In the genomic region with DNA sequence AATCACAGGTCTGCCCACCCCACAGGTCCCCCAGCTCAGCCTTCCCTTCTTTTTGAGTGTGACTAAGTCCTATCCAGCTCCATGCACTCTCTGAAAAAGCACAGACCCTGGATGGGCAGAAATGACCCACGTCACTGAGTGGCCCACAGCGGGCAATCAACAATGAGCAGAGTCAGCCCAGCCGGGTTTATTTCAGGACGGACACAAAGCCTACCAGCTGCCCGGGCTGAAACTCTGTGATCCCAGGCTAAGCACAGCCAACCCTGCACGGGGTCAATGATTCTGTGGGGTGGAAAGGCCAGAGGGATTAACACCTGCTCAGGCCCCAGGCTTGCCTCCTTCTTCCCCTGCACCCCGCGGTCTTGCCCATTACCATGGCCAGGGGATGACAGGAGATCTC, we compare ENCODE assay signal across 19 cellular contexts. TPM values are rescaled to one million over a fixed set of nuclear protein-coding genes. Genes with fewer than 3 reads are reported as not detected.
DNase-seq lines count a peak whose midpoint lies in the region; ATAC-seq and TF ChIP-seq lines count a peak whose summit lies in the region.
"Had no signal": no experiment of that assay in that cellular context is flagged by ENCODE, and none has a peak within 500 bp of the region (broad histone marks: within the 10 kb centered on the region; RNA-seq: fewer than 3 reads in every experiment).

No MANE protein-coding gene starts in this region.

- no peaks in the 10 kb centered on the region for H3K9me3 ChIP-seq in endocrine pancreas (ENCODE audit: control insufficient read depth, low read length)
- H3K9me3 ChIP-seq in mucosa of stomach (ENCODE audit: control insufficient read depth, low read length) = no peaks in the 10 kb centered on the region
- H3K9me3 ChIP-seq in smooth muscle cell (replicated peaks; ENCODE audit: low read depth) = no peaks in the 10 kb centered on the region
- H3K9me3 ChIP-seq: esophagus squamous epithelium, SK-N-SH, spleen had no signal

- H3K27me3 ChIP-seq in endocrine pancreas (ENCODE audit: control insufficient read depth, insufficient read depth, low read length) = no peaks in the 10 kb centered on the region
- no peaks in the 10 kb centered on the region for H3K27me3 ChIP-seq in mucosa of stomach (ENCODE audit: control insufficient read depth, insufficient read depth, low read length)
- no peaks in the 10 kb centered on the region for H3K27me3 ChIP-seq in smooth muscle cell (ENCODE audit: low read depth)
- H3K27me3 ChIP-seq: esophagus squamous epithelium, spleen had no signal

- no peak overlapping the region for H2AFZ ChIP-seq in smooth muscle cell (ENCODE audit: low read depth)

- H3K36me3 ChIP-seq in endocrine pancreas (ENCODE audit: control insufficient read depth, insufficient read depth, low read length) (peaks cover 5% of the 10 kb centered on the region), mucosa of stomach (ENCODE audit: control insufficient read depth, insufficient read depth, low read length) (peaks cover 4% of the 10 kb centered on the region), smooth muscle cell (ENCODE audit: low read depth) (no peaks in the 10 kb centered on the region)

- H3K4me2 ChIP-seq in smooth muscle cell = no peak overlapping the region
- H3K4me2 ChIP-seq: SK-N-SH had no signal

- H3K9ac ChIP-seq in endocrine pancreas (ENCODE audit: control insufficient read depth, insufficient read depth, low read length) (peak overlapping the region; percentile 3), mucosa of stomach (ENCODE audit: low read length) (peak overlapping the region; percentile 38), smooth muscle cell (ENCODE audit: low read depth) (no peak overlapping the region)
- H3K9ac ChIP-seq: SK-N-SH had no signal

- no peaks in the 10 kb centered on the region for H3K4me1 ChIP-seq in endocrine pancreas (ENCODE audit: control insufficient read depth, insufficient read depth, low read length)
- H3K4me1 ChIP-seq in mucosa of stomach (ENCODE audit: control insufficient read depth, insufficient read depth, low read length) = peaks cover 38% of the 10 kb centered on the region
- peaks cover 6% of the 10 kb centered on the region for H3K4me1 ChIP-seq in smooth muscle cell (ENCODE audit: low read depth)

- no peak for ATAC-seq in GM21526 (IDR thresholded peaks at IDR 0.05; ENCODE audit: low FRiP score, unreplicated experiment)
- ATAC-seq in GM21381 (IDR thresholded peaks at IDR 0.05; ENCODE audit: unreplicated experiment) = no peak
- ATAC-seq: activated T-cell treated with anti-CD3 and anti-CD28 coated beads, Interleukin-2, amount 50 U/mL, for 72 hours; Panc1 had no signal

- peaks cover 49% of the 10 kb centered on the region for H3K79me2 ChIP-seq in smooth muscle cell (ENCODE audit: low read depth)

- H3F3A ChIP-seq in smooth muscle cell (ENCODE audit: low read depth) = no peaks in the 10 kb centered on the region

- no peak for DNase-seq in smooth muscle cell (lab: John Stamatoyannopoulos, UW; ENCODE audit: unreplicated experiment)
- DNase-seq in dedifferentiated amniotic fluid mesenchymal stem cell (ENCODE audit: extremely low spot score) = no peak
- DNase-seq in stimulated activated CD4-positive, alpha-beta T cell treated with anti-CD3 and anti-CD28 coated beads, Interleukin-15, amount 100 ng/mL, for 24 hours = no peak
- DNase-seq: activated CD4-positive, CD25-positive, alpha-beta regulatory T cell; activated CD8-positive, alpha-beta memory T cell treated with anti-CD3 and anti-CD28 coated beads for 24 hours; activated naive CD8-positive, alpha-beta T cell treated with anti-CD3 and anti-CD28 coated beads, Interleukin-2, amount 10 ng/mL, durations not matched to agents 7 days and 5 days; activated T-cell treated with anti-CD3 and anti-CD28 coated beads, Interleukin-2, amount 50 U/mL, for 72 hours; esophagus squamous epithelium; naive B cell; NCI-H1417 treated with DMSO at 0.1 percent for 48 hours; NCI-H774; SK-N-SH; spleen had no signal

- WGBS in smooth muscle cell (ENCODE audit: low lambda C conversion rate) = 80% methylated on average over 8 of the region's 8 CpGs

- no peak for TF ChIP-seq CTCF in VCaP (conservative IDR thresholded peaks at IDR 0.05)
- no peak for TF ChIP-seq CTCF in smooth muscle cell (IDR thresholded peaks at IDR 0.05; ENCODE audit: borderline replicate concordance, insufficient read depth, poor library complexity, severe bottlenecking)

- H3K4me3 ChIP-seq in endocrine pancreas (ENCODE audit: control insufficient read depth, insufficient read depth, low read length) (no peak overlapping the region), mucosa of stomach (ENCODE audit: low read length) (no peak overlapping the region), smooth muscle cell (no peak overlapping the region)
- H3K4me3 ChIP-seq: esophagus squamous epithelium, spleen had no signal

- peaks cover 91% of the 10 kb centered on the region for H4K20me1 ChIP-seq in smooth muscle cell (ENCODE audit: low read depth)

- H3K27ac ChIP-seq in VCaP (peak overlapping the region; percentile 96), smooth muscle cell (ENCODE audit: low read depth) (peak overlapping the region; percentile 15)

RNA-seq across cellular contexts. Expression of a gene that starts 8.4 kb away (rescaled TPM):
- total RNA-seq in smooth muscle cell = 43.8 and 65.0 TPM in 2 replicates
- 78.7 and 85.1 TPM in 2 replicates for polyA plus RNA-seq in smooth muscle cell

RNA-seq across cellular contexts. Expression of a gene that starts 22.4 kb away (rescaled TPM):
- total RNA-seq in smooth muscle cell = 3.4 and 12.2 TPM in 2 replicates
- polyA plus RNA-seq in smooth muscle cell = 10.6 and 15.5 TPM in 2 replicates

RNA-seq across cellular contexts. Expression of a gene that starts 34.8 kb away (rescaled TPM):
- total RNA-seq in smooth muscle cell = 0.22 and 0.31 TPM in 2 replicates
- polyA plus RNA-seq in smooth muscle cell = 0.50 and 0.62 TPM in 2 replicates
- total RNA-seq: spleen had no signal
